In the genomic region with DNA sequence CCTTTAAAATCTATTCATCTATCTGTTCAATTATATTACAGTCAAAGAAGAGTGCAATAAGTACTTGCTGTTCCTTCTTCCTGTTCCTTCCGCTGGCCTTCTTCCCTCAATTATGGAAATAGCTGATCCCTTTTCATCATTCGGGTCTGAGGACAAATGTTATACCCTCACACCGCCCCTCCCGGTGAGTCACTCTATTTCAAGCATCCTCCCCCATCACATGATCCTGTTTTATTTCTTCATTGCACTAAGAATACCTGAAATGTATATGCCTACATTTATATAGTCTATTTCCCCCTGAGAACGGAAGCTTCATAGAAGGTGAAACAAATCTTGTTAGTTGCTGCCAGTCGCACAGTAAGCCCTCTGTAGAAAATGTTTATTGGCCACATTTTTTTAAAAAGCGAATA, we compare ENCODE assay signal across 9 cellular contexts. TPM values are rescaled to one million over a fixed set of nuclear protein-coding genes. Genes with fewer than 3 reads are reported as not detected.
DNase-seq lines count a peak whose midpoint lies in the region; ATAC-seq and TF ChIP-seq lines count a peak whose summit lies in the region.
"Had no signal": no experiment of that assay in that cellular context is flagged by ENCODE, and none has a peak within 500 bp of the region (broad histone marks: within the 10 kb centered on the region; RNA-seq: fewer than 3 reads in every experiment).

No MANE protein-coding gene starts in this region.

- peak; percentile 58 for DNase-seq in activated CD4-positive, alpha-beta T cell treated with anti-CD3 and anti-CD28 coated beads for 36 hours
- no peak for DNase-seq in activated CD4-positive, alpha-beta T cell treated with anti-CD3 and anti-CD28 coated beads for 1 hour
- peak; percentile 60 for DNase-seq in NCI-H226
- peak; percentile 49 for DNase-seq in amniotic epithelial cell (ENCODE audit: low read depth)
- no peak for DNase-seq in kidney epithelial cell (ENCODE audit: low read depth)
- no peak for DNase-seq in thoracic aorta (ENCODE audit: low spot score)
- no peak for DNase-seq in NCI-H1048 (lab: John Stamatoyannopoulos, UW)

- ATAC-seq in activated CD4-positive, alpha-beta T cell treated with anti-CD3 and anti-CD28 coated beads for 36 hours = no peak
- ATAC-seq in thoracic aorta (ENCODE audit: insufficient number of reproducible peaks, low FRiP score, low read depth) (no peak), HG03097 (IDR thresholded peaks at IDR 0.05; ENCODE audit: low FRiP score, unreplicated experiment) (no peak)

- no peaks in the 10 kb centered on the region for H3K9me3 Mint-ChIP-seq in activated CD4-positive, alpha-beta T cell treated with anti-CD3 and anti-CD28 coated beads for 36 hours (ENCODE audit: low read depth)
- H3K9me3 Mint-ChIP-seq: dendritic cell treated with granulocyte-macrophage colony-stimulating factor and Interleukin-4, amounts not matched to agents 40 ng/mL and 50 ng/mL, for 4 days had no signal

- H3K27me3 ChIP-seq in kidney epithelial cell (ENCODE audit: control insufficient read depth, insufficient read depth, low read length) = no peaks in the 10 kb centered on the region
- H3K27me3 ChIP-seq in thoracic aorta (replicated peaks; ENCODE audit: insufficient read depth) = no peaks in the 10 kb centered on the region

- intact Hi-C loops in activated CD4-positive, alpha-beta T cell treated with anti-CD3 and anti-CD28 coated beads for 36 hours (cut with DNase I, micrococcal nuclease) = loop anchor here (1.0 to 5.0 kb wide), 7 partner anchors 35 to 1546 kb away; a partner anchor contains a TSS

- H3K4me1 Mint-ChIP-seq in activated CD4-positive, alpha-beta T cell treated with anti-CD3 and anti-CD28 coated beads for 36 hours = peaks cover 30% of the 10 kb centered on the region

- H3K9me3 ChIP-seq in thoracic aorta = no peaks in the 10 kb centered on the region

- H3K36me3 ChIP-seq in kidney epithelial cell (ENCODE audit: control insufficient read depth, insufficient read depth, low read length) (no peaks in the 10 kb centered on the region), thoracic aorta (no peaks in the 10 kb centered on the region)

- H3K4me3 ChIP-seq in kidney epithelial cell (ENCODE audit: low read depth, low read length) (peak overlapping the region; percentile 80), thoracic aorta (peak overlapping the region; percentile 96)

- peaks cover 15% of the 10 kb centered on the region for H3K36me3 Mint-ChIP-seq in activated CD4-positive, alpha-beta T cell treated with anti-CD3 and anti-CD28 coated beads for 36 hours (ENCODE audit: low read depth)

- H3K27ac Mint-ChIP-seq in activated CD4-positive, alpha-beta T cell treated with anti-CD3 and anti-CD28 coated beads for 36 hours = no peak overlapping the region
- H3K27ac Mint-ChIP-seq: dendritic cell treated with granulocyte-macrophage colony-stimulating factor and Interleukin-4, amounts not matched to agents 40 ng/mL and 50 ng/mL, for 4 days had no signal

- CTCF ChIA-PET in activated CD4-positive, alpha-beta T cell treated with anti-CD3 and anti-CD28 coated beads for 36 hours (lab: Charles Lee) = interaction anchor here (0.7 to 1.0 kb wide), 2 partner anchors 49 to 54 kb away, joined by 3 to 4 read pairs; no protein-coding TSS in a partner anchor

- no peak overlapping the region for H3K27ac ChIP-seq in thoracic aorta

- H3K4me3 Mint-ChIP-seq in activated CD4-positive, alpha-beta T cell treated with anti-CD3 and anti-CD28 coated beads for 36 hours = no peak overlapping the region
- H3K4me3 Mint-ChIP-seq: dendritic cell treated with granulocyte-macrophage colony-stimulating factor and Interleukin-4, amounts not matched to agents 40 ng/mL and 50 ng/mL, for 4 days had no signal

- H3K4me1 ChIP-seq in thoracic aorta (ENCODE audit: control insufficient read depth in 1 of 2, low read depth in 2 of 2) = peaks cover 3 to 33% of the 10 kb centered on the region in 2 donors

- H3K27me3 Mint-ChIP-seq in activated CD4-positive, alpha-beta T cell treated with anti-CD3 and anti-CD28 coated beads for 36 hours = no peaks in the 10 kb centered on the region

- TF ChIP-seq CTCF in kidney epithelial cell (IDR thresholded peaks at IDR 0.05; ENCODE audit: insufficient read depth, low read length, poor library complexity, severe bottlenecking) = no peak
- TF ChIP-seq CTCF in thoracic aorta (IDR thresholded peaks at IDR 0.05) = no peak

- POLR2A ChIA-PET in activated CD4-positive, alpha-beta T cell treated with anti-CD3 and anti-CD28 coated beads for 36 hours (lab: Charles Lee) = interaction anchor here (0.6 to 1.8 kb wide), 7 partner anchors 32 to 1007 kb away, joined by 3 to 16 read pairs (median 4); no protein-coding TSS in a partner anchor

RNA-seq across cellular contexts. Expression of a gene that starts 2.5 kb away (rescaled TPM):
- 100 to 1,000 TPM; 167 to 180 TPM for total RNA-seq in activated CD4-positive, alpha-beta T cell treated with anti-CD3 and anti-CD28 coated beads for 36 hours
- total RNA-seq in kidney epithelial cell (240 and 245 TPM in 2 replicates), thoracic aorta (10 to 100 TPM; 22.1 to 77.0 TPM)

Comparison
In these comparisons a context has a peak if more than half of its experiments do, and no peak if none do; other contexts are left out.
1. DNase-seq: peak in activated CD4-positive, alpha-beta T cell treated with anti-CD3 and anti-CD28 coated beads for 36 hours (single experiment), NCI-H226 (single experiment) and amniotic epithelial cell (single experiment); none in activated CD4-positive, alpha-beta T cell treated with anti-CD3 and anti-CD28 coated beads for 1 hour (single experiment), kidney epithelial cell (single experiment), thoracic aorta (single experiment) and NCI-H1048 (single experiment).